In the genomic region with DNA sequence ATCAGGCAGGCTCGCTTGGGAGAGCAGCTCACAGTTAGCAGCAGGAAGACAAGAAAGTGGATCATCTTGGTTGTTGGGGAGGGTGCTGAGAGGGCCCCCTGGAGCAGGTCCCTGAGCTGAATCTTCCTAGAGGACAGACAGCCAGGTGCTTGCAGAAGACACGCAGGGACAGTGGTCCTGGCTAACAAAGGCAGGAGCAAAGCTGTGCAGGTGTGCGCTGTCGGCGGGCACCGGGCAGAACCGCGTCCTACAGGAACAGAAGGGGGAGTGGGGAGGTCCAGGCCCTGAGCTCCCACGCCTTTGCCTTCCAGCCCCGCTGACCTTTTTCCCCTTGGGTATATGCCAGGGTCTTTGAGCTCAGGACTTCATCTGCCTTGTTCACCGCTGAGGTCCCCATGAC, we compare ENCODE assay signal across 1 cellular context.
TF ChIP-seq lines count a peak whose summit lies in the region.

No MANE protein-coding gene starts in this region.

TF ChIP-seq in neural cell, 6 proteins besides CTCF, POLR2A, EP300 and RAD21 (continued from another document):
- TF ChIP-seq, protein P1, sequence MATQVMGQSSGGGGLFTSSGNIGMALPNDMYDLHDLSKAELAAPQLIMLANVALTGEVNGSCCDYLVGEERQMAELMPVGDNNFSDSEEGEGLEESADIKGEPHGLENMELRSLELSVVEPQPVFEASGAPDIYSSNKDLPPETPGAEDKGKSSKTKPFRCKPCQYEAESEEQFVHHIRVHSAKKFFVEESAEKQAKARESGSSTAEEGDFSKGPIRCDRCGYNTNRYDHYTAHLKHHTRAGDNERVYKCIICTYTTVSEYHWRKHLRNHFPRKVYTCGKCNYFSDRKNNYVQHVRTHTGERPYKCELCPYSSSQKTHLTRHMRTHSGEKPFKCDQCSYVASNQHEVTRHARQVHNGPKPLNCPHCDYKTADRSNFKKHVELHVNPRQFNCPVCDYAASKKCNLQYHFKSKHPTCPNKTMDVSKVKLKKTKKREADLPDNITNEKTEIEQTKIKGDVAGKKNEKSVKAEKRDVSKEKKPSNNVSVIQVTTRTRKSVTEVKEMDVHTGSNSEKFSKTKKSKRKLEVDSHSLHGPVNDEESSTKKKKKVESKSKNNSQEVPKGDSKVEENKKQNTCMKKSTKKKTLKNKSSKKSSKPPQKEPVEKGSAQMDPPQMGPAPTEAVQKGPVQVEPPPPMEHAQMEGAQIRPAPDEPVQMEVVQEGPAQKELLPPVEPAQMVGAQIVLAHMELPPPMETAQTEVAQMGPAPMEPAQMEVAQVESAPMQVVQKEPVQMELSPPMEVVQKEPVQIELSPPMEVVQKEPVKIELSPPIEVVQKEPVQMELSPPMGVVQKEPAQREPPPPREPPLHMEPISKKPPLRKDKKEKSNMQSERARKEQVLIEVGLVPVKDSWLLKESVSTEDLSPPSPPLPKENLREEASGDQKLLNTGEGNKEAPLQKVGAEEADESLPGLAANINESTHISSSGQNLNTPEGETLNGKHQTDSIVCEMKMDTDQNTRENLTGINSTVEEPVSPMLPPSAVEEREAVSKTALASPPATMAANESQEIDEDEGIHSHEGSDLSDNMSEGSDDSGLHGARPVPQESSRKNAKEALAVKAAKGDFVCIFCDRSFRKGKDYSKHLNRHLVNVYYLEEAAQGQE (IDR thresholded peaks at IDR 0.05; ENCODE audit: borderline replicate concordance): no peak
- TF ChIP-seq POLR2AphosphoS5 (IDR thresholded peaks at IDR 0.05) (no peak), TAF1 (IDR thresholded peaks at IDR 0.05; ENCODE audit: low read depth) (no peak)
